ENCODE assay signal across 8 cellular contexts in genomic region chr1:154974808-154975408, GRCh38. TPM values are rescaled to one million over a fixed set of nuclear protein-coding genes. Genes with fewer than 3 reads are reported as not detected.
A peak's percentile ranks its signal among the peaks of the same experiment; 100 is the strongest.
DNase-seq lines count a peak whose midpoint lies in the region; ATAC-seq, FAIRE-seq and TF ChIP-seq lines count a peak whose summit lies in the region.

No MANE protein-coding gene starts in this region.

- no peak for FAIRE-seq in GM12892 (lab: Jason Lieb, UNC)

- H3K27me3 ChIP-seq in upper lobe of right lung = no peaks in the 10 kb centered on the region

- ATAC-seq in HG02798 (IDR thresholded peaks at IDR 0.05; ENCODE audit: poor library complexity, unreplicated experiment) (peak; percentile 58), left cardiac atrium (peak; percentile 63 to 66), upper lobe of right lung (peak; percentile 61)

- TF ChIP-seq POLR2A in GM12892 (IDR thresholded peaks at IDR 0.05; ENCODE audit: low read depth, low read length) = peak; percentile 41; the same call in 1 of the 2 replicates

- TF ChIP-seq CTCF in upper lobe of right lung (IDR thresholded peaks at IDR 0.05) = no peak

- H3K27ac ChIP-seq in adipose tissue (ENCODE audit: low read depth, low read length) = peak overlapping the region; percentile 77
- peak overlapping the region; percentile 93 for H3K27ac ChIP-seq in upper lobe of right lung

- DNase-seq in GM12892 (ENCODE audit: insufficient read length) (peak; percentile 76), NCI-H1417 (lab: John Stamatoyannopoulos, UW) (peak; percentile 98 to 99 (median 99)), SKM-1 treated with dmso at 0.1 percent for 144 hours (lab: John Stamatoyannopoulos, UW; ENCODE audit: unreplicated experiment) (peak; percentile 99), left cardiac atrium (peak; percentile 96), posterior vena cava (ENCODE audit: low spot score) (peak; percentile 98), upper lobe of right lung (peak; percentile 97)

- no peaks in the 10 kb centered on the region for H3K9me3 ChIP-seq in upper lobe of right lung

- H3K4me3 ChIP-seq in upper lobe of right lung = peak overlapping the region; percentile 63

- WGBS in adipose tissue, 3 donors = 0% methylated on average over 30 of the region's 30 CpGs

- H3K4me1 ChIP-seq in upper lobe of right lung = peaks cover 35% of the 10 kb centered on the region

- peaks cover 5% of the 10 kb centered on the region for H3K36me3 ChIP-seq in upper lobe of right lung

- intact Hi-C loops in left cardiac atrium (cut with DNase I) (loop anchor here in 1 of 2 donors (2.0 kb wide), 1 partner anchor 26 kb away; no protein-coding TSS in a partner anchor), posterior vena cava (cut with DNase I) (no loop called here), upper lobe of right lung (cut with DNase I) (no loop called here)

RNA-seq across cellular contexts. Expression of gene CKS1B, which starts 0.4 kb away (rescaled TPM):
- 182 TPM for polyA plus RNA-seq in GM12892 (2012; ENCODE audit: missing spikeins)
- polyA plus RNA-seq in adipose tissue = 10 to 100 TPM; 23.6 to 88.9 (median 76.3) TPM
- total RNA-seq in left cardiac atrium (10 to 100 TPM; 26.9 to 33.8 TPM), posterior vena cava (10 to 100 TPM; 22.5 to 23.4 TPM), upper lobe of right lung (27.0 TPM)

RNA-seq across cellular contexts. Expression of gene SHC1, which starts 4.4 kb away (rescaled TPM):
- 15.3 TPM for polyA plus RNA-seq in GM12892 (2012; ENCODE audit: missing spikeins)
- 100 to 1,000 TPM in 2 of 3 donors, 10 to 100 TPM in 1; 49.1 to 197 (median 110) TPM for polyA plus RNA-seq in adipose tissue
- 100 to 1,000 TPM in 1 of 2 donors, 10 to 100 TPM in 1; 88.7 to 102 TPM for total RNA-seq in left cardiac atrium
- 100 to 1,000 TPM; 135 to 149 TPM for total RNA-seq in posterior vena cava
- 120 TPM for total RNA-seq in upper lobe of right lung

RNA-seq across cellular contexts. Expression of gene FLAD1, which starts 8.2 kb away (rescaled TPM):
- polyA plus RNA-seq in GM12892 (2012; ENCODE audit: missing spikeins) = 38.1 TPM
- polyA plus RNA-seq in adipose tissue = 10 to 100 TPM; 15.3 to 37.9 (median 21.7) TPM
- total RNA-seq in left cardiac atrium (10 to 100 TPM; 25.9 to 30.8 TPM), posterior vena cava (10 to 100 TPM; 18.3 to 21.6 TPM), upper lobe of right lung (29.0 TPM)

RNA-seq across cellular contexts. Expression of gene PYGO2, which starts 13.3 kb away (rescaled TPM):
- polyA plus RNA-seq in GM12892 (2012; ENCODE audit: missing spikeins) = 18.6 TPM
- 10 to 100 TPM in 2 of 3 donors, 1 to 10 TPM in 1; 9.1 to 13.9 (median 13.4) TPM for polyA plus RNA-seq in adipose tissue
- total RNA-seq in left cardiac atrium (10 to 100 TPM; 15.3 to 15.8 TPM), posterior vena cava (10 to 100 TPM; 17.0 to 19.2 TPM), upper lobe of right lung (27.0 TPM)

RNA-seq across cellular contexts. Expression of gene LENEP, which starts 18.5 kb away (rescaled TPM):
- polyA plus RNA-seq in GM12892 (2012; ENCODE audit: missing spikeins) = not detected
- not detected for polyA plus RNA-seq in adipose tissue
- total RNA-seq in left cardiac atrium (not detected), posterior vena cava (not detected), upper lobe of right lung (not detected)

Comparison
In these comparisons a context has a peak if more than half of its experiments do, and no peak if none do; other contexts are left out.
1. Peak in every context shown above with its lines: DNase-seq, ATAC-seq, H3K4me3 ChIP-seq and H3K27ac ChIP-seq.